In the genomic region with DNA sequence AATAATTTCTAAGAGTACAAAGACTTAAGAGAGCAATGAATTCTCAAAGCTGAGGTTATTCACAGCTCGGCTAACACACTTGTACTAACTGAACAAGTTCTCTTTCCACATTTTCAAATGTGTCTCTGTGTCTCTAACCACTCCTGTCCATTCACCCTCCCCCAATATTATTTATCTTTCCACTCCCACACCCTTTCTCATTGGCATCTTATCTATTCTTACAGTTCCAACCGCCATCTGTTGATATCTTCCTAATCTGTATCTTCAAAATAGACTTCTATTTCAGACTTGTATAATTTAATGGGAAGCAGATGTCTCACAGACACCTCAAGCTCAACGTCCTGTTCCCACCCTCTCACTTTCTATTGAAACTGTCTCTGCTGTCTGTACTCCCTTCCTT, we compare ENCODE assay signal across 2 cellular contexts.
TF ChIP-seq lines count a peak whose summit lies in the region.

No MANE protein-coding gene starts in this region.

TF ChIP-seq in GM23338, 12 proteins besides CTCF, POLR2A, EP300 and RAD21 (continued from another document):
- TF ChIP-seq, protein P1, sequence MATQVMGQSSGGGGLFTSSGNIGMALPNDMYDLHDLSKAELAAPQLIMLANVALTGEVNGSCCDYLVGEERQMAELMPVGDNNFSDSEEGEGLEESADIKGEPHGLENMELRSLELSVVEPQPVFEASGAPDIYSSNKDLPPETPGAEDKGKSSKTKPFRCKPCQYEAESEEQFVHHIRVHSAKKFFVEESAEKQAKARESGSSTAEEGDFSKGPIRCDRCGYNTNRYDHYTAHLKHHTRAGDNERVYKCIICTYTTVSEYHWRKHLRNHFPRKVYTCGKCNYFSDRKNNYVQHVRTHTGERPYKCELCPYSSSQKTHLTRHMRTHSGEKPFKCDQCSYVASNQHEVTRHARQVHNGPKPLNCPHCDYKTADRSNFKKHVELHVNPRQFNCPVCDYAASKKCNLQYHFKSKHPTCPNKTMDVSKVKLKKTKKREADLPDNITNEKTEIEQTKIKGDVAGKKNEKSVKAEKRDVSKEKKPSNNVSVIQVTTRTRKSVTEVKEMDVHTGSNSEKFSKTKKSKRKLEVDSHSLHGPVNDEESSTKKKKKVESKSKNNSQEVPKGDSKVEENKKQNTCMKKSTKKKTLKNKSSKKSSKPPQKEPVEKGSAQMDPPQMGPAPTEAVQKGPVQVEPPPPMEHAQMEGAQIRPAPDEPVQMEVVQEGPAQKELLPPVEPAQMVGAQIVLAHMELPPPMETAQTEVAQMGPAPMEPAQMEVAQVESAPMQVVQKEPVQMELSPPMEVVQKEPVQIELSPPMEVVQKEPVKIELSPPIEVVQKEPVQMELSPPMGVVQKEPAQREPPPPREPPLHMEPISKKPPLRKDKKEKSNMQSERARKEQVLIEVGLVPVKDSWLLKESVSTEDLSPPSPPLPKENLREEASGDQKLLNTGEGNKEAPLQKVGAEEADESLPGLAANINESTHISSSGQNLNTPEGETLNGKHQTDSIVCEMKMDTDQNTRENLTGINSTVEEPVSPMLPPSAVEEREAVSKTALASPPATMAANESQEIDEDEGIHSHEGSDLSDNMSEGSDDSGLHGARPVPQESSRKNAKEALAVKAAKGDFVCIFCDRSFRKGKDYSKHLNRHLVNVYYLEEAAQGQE (IDR thresholded peaks at IDR 0.05; ENCODE audit: unreplicated experiment) = no peak
- TF ChIP-seq NANOG (IDR thresholded peaks at IDR 0.05; ENCODE audit: borderline replicate concordance) (no peak), CREB1 (CRISPR knock-in tag; IDR thresholded peaks at IDR 0.05; ENCODE audit: low read depth) (no peak)
- TF ChIP-seq, protein P2, sequence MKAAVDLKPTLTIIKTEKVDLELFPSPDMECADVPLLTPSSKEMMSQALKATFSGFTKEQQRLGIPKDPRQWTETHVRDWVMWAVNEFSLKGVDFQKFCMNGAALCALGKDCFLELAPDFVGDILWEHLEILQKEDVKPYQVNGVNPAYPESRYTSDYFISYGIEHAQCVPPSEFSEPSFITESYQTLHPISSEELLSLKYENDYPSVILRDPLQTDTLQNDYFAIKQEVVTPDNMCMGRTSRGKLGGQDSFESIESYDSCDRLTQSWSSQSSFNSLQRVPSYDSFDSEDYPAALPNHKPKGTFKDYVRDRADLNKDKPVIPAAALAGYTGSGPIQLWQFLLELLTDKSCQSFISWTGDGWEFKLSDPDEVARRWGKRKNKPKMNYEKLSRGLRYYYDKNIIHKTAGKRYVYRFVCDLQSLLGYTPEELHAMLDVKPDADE (IDR thresholded peaks at IDR 0.05) = no peak
- TF ChIP-seq, protein P3, sequence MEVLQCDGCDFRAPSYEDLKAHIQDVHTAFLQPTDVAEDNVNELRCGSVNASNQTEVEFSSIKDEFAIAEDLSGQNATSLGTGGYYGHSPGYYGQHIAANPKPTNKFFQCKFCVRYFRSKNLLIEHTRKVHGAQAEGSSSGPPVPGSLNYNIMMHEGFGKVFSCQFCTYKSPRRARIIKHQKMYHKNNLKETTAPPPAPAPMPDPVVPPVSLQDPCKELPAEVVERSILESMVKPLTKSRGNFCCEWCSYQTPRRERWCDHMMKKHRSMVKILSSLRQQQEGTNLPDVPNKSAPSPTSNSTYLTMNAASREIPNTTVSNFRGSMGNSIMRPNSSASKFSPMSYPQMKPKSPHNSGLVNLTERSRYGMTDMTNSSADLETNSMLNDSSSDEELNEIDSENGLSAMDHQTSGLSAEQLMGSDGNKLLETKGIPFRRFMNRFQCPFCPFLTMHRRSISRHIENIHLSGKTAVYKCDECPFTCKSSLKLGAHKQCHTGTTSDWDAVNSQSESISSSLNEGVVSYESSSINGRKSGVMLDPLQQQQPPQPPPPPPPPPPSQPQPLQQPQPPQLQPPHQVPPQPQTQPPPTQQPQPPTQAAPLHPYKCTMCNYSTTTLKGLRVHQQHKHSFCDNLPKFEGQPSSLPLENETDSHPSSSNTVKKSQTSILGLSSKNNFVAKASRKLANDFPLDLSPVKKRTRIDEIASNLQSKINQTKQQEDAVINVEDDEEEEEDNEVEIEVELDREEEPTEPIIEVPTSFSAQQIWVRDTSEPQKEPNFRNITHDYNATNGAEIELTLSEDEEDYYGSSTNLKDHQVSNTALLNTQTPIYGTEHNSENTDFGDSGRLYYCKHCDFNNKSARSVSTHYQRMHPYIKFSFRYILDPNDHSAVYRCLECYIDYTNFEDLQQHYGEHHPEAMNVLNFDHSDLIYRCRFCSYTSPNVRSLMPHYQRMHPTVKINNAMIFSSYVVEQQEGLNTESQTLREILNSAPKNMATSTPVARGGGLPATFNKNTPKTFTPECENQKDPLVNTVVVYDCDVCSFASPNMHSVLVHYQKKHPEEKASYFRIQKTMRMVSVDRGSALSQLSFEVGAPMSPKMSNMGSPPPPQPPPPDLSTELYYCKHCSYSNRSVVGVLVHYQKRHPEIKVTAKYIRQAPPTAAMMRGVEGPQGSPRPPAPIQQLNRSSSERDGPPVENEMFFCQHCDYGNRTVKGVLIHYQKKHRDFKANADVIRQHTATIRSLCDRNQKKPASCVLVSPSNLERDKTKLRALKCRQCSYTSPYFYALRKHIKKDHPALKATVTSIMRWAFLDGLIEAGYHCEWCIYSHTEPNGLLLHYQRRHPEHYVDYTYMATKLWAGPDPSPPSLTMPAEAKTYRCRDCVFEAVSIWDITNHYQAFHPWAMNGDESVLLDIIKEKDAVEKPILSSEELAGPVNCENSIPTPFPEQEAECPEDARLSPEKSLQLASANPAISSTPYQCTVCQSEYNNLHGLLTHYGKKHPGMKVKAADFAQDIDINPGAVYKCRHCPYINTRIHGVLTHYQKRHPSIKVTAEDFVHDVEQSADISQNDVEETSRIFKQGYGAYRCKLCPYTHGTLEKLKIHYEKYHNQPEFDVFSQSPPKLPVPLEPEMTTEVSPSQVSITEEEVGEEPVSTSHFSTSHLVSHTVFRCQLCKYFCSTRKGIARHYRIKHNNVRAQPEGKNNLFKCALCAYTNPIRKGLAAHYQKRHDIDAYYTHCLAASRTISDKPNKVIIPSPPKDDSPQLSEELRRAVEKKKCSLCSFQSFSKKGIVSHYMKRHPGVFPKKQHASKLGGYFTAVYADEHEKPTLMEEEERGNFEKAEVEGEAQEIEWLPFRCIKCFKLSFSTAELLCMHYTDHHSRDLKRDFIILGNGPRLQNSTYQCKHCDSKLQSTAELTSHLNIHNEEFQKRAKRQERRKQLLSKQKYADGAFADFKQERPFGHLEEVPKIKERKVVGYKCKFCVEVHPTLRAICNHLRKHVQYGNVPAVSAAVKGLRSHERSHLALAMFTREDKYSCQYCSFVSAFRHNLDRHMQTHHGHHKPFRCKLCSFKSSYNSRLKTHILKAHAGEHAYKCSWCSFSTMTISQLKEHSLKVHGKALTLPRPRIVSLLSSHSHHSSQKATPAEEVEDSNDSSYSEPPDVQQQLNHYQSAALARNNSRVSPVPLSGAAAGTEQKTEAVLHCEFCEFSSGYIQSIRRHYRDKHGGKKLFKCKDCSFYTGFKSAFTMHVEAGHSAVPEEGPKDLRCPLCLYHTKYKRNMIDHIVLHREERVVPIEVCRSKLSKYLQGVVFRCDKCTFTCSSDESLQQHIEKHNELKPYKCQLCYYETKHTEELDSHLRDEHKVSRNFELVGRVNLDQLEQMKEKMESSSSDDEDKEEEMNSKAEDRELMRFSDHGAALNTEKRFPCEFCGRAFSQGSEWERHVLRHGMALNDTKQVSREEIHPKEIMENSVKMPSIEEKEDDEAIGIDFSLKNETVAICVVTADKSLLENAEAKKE (CRISPR knock-in tag; IDR thresholded peaks at IDR 0.05) = no peak

TF ChIP-seq in K562, 482 proteins besides CTCF, POLR2A, EP300 and RAD21 (continued from another document and continues in another):
- no peak for TF ChIP-seq JUN (IDR thresholded peaks at IDR 0.05; ENCODE audit: borderline replicate concordance, low read depth, low read length)
- no peak for TF ChIP-seq JUN (CRISPR knock-in tag; IDR thresholded peaks at IDR 0.05; ENCODE audit: borderline replicate concordance)
- TF ChIP-seq, protein P4, sequence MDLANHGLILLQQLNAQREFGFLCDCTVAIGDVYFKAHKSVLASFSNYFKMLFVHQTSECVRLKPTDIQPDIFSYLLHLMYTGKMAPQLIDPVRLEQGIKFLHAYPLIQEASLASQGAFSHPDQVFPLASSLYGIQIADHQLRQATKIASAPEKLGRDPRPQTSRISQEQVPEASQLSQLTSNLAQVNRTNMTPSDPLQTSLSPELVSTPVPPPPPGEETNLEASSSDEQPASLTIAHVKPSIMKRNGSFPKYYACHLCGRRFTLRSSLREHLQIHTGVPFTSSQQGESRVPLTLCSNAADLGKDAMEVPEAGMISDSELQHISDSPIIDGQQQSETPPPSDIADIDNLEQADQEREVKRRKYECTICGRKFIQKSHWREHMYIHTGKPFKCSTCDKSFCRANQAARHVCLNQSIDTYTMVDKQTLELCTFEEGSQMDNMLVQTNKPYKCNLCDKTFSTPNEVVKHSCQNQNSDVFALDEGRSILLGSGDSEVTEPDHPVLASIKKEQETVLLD (IDR thresholded peaks at IDR 0.05) = no peak
- TF ChIP-seq SLC30A9 (CRISPR knock-in tag; IDR thresholded peaks at IDR 0.05) = no peak
- TF ChIP-seq RNF2 (IDR thresholded peaks at IDR 0.05) = peak; percentile 82
- TF ChIP-seq, protein P5, sequence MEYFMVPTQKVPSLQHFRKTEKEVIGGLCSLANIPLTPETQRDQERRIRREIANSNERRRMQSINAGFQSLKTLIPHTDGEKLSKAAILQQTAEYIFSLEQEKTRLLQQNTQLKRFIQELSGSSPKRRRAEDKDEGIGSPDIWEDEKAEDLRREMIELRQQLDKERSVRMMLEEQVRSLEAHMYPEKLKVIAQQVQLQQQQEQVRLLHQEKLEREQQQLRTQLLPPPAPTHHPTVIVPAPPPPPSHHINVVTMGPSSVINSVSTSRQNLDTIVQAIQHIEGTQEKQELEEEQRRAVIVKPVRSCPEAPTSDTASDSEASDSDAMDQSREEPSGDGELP (CRISPR knock-in tag; IDR thresholded peaks at IDR 0.05; ENCODE audit: borderline replicate concordance) = no peak
- peak; percentile 65; the same call in 1 of the 2 replicates for TF ChIP-seq LEF1 (IDR thresholded peaks at IDR 0.05)
- no peak for TF ChIP-seq THRAP3 (IDR thresholded peaks at IDR 0.05; ENCODE audit: borderline replicate concordance)
- TF ChIP-seq KLF16 (IDR thresholded peaks at IDR 0.05) = peak; percentile 80
- TF ChIP-seq IRF2 (CRISPR knock-in tag; IDR thresholded peaks at IDR 0.05) = no peak
- TF ChIP-seq PURB (CRISPR knock-in tag; IDR thresholded peaks at IDR 0.05; ENCODE audit: low read depth) = no peak
- TF ChIP-seq, protein P6, sequence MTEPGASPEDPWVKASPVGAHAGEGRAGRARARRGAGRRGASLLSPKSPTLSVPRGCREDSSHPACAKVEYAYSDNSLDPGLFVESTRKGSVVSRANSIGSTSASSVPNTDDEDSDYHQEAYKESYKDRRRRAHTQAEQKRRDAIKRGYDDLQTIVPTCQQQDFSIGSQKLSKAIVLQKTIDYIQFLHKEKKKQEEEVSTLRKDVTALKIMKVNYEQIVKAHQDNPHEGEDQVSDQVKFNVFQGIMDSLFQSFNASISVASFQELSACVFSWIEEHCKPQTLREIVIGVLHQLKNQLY (CRISPR knock-in tag; conservative IDR thresholded peaks at IDR 0.05) = no peak
- TF ChIP-seq, protein P7, sequence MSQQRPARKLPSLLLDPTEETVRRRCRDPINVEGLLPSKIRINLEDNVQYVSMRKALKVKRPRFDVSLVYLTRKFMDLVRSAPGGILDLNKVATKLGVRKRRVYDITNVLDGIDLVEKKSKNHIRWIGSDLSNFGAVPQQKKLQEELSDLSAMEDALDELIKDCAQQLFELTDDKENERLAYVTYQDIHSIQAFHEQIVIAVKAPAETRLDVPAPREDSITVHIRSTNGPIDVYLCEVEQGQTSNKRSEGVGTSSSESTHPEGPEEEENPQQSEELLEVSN (IDR thresholded peaks at IDR 0.05; ENCODE audit: borderline replicate concordance in 1 of 2, extremely low read depth in 1 of 2, insufficient read depth in 1 of 2, insufficient read length in 1 of 2, low read depth in 1 of 2, low read length in 1 of 2, poor library complexity in 1 of 2, severe bottlenecking in 1 of 2) = no peak
- no peak for TF ChIP-seq MECOM (CRISPR knock-in tag; IDR thresholded peaks at IDR 0.05)
- TF ChIP-seq, protein P8, sequence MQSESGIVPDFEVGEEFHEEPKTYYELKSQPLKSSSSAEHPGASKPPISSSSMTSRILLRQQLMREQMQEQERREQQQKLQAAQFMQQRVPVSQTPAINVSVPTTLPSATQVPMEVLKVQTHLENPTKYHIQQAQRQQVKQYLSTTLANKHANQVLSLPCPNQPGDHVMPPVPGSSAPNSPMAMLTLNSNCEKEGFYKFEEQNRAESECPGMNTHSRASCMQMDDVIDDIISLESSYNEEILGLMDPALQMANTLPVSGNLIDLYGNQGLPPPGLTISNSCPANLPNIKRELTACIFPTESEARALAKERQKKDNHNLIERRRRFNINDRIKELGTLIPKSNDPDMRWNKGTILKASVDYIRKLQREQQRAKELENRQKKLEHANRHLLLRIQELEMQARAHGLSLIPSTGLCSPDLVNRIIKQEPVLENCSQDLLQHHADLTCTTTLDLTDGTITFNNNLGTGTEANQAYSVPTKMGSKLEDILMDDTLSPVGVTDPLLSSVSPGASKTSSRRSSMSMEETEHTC (IDR thresholded peaks at IDR 0.05) = no peak
- TF ChIP-seq, protein P9, sequence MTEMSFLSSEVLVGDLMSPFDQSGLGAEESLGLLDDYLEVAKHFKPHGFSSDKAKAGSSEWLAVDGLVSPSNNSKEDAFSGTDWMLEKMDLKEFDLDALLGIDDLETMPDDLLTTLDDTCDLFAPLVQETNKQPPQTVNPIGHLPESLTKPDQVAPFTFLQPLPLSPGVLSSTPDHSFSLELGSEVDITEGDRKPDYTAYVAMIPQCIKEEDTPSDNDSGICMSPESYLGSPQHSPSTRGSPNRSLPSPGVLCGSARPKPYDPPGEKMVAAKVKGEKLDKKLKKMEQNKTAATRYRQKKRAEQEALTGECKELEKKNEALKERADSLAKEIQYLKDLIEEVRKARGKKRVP (CRISPR knock-in tag; IDR thresholded peaks at IDR 0.05) = no peak
- no peak for TF ChIP-seq NFXL1 (CRISPR knock-in tag; IDR thresholded peaks at IDR 0.05)
- peak; percentile 37 for TF ChIP-seq HDAC3 (IDR thresholded peaks at IDR 0.05; ENCODE audit: borderline replicate concordance, partially characterized antibody)
- no peak for TF ChIP-seq CTBP1 (IDR thresholded peaks at IDR 0.05; ENCODE audit: borderline replicate concordance)
- peak; percentile 67 for TF ChIP-seq TAL1 (IDR thresholded peaks at IDR 0.05)
